ENCODE assay signal across 1 cellular context in the genomic region with DNA sequence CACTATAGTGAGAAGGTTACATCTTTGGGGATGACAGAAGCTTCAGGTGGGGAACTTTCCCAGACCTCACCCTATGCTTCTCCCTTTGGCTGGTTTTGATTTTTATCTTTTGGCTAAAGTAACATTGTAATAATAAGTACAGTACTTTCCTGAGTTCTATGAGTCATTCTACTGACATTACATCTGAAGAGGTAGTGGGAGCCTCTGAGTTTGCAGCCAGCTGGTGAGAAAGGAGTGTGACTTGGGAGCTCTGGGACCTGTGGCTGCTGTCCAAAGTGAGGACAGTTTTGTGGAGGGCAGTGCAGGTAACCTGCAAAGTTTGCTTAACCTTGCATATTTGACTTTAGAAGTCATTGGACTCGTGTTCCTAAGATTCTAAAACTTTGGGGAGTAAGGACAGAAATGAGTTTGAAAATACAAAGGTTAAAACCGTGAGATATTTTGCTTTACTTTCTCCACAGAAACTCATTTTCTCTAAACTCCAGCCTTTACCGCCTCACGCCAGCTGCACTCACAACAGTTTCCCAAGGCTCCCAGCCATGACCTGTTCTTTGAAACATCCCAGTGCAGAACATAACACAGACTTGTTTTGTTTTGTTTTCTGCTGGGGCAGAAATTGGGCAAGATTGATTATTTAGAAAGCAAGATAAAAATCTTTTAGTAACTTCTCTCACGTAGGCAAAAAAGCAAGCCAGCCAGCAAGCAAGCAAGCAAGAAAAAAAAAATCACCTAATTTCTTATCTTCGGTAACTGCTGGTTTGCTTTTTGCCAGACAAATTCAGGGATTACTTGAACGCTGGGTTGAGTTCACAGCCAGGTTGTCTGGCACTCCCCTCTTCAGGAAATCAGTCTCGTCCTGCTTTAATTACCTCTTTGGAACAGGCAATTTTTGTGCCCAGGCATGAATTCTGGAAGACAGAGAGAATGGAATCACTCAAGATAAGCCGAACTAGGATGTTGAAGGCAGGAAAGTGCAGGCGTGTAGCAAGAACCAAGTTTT.
TF ChIP-seq lines count a peak whose summit lies in the region.

No MANE protein-coding gene starts in this region.

TF ChIP-seq in H1, 55 proteins besides CTCF, POLR2A, EP300 and RAD21:
- no peak for TF ChIP-seq TBP (IDR thresholded peaks at IDR 0.05; ENCODE audit: low read depth, low read length)
- TF ChIP-seq SP1 (IDR thresholded peaks at IDR 0.05; ENCODE audit: low read depth, low read length): no peak
- TF ChIP-seq POLR2AphosphoS5 (IDR thresholded peaks at IDR 0.05; ENCODE audit: low read depth, low read length): no peak
- TF ChIP-seq, protein P1, sequence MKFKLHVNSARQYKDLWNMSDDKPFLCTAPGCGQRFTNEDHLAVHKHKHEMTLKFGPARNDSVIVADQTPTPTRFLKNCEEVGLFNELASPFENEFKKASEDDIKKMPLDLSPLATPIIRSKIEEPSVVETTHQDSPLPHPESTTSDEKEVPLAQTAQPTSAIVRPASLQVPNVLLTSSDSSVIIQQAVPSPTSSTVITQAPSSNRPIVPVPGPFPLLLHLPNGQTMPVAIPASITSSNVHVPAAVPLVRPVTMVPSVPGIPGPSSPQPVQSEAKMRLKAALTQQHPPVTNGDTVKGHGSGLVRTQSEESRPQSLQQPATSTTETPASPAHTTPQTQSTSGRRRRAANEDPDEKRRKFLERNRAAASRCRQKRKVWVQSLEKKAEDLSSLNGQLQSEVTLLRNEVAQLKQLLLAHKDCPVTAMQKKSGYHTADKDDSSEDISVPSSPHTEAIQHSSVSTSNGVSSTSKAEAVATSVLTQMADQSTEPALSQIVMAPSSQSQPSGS (IDR thresholded peaks at IDR 0.05; ENCODE audit: low read length): no peak
- no peak for TF ChIP-seq ASH2L (IDR thresholded peaks at IDR 0.05; ENCODE audit: low read length)
